1 cellular context compared by ENCODE assay signal in genomic region chr6:35926509-35927215, GRCh38.
TF ChIP-seq lines count a peak whose summit lies in the region.

No MANE protein-coding gene starts in this region.

TF ChIP-seq in K562, 482 proteins besides CTCF, POLR2A, EP300 and RAD21 (continued from another document):
- TF ChIP-seq C11orf30 (IDR thresholded peaks at IDR 0.05; ENCODE audit: low read depth), result no peak
- TF ChIP-seq ZNF146 (CRISPR knock-in tag; IDR thresholded peaks at IDR 0.05; ENCODE audit: unreplicated experiment), result no peak
- no peak for TF ChIP-seq ZBTB43 (CRISPR knock-in tag; IDR thresholded peaks at IDR 0.05)
- TF ChIP-seq, protein P1, sequence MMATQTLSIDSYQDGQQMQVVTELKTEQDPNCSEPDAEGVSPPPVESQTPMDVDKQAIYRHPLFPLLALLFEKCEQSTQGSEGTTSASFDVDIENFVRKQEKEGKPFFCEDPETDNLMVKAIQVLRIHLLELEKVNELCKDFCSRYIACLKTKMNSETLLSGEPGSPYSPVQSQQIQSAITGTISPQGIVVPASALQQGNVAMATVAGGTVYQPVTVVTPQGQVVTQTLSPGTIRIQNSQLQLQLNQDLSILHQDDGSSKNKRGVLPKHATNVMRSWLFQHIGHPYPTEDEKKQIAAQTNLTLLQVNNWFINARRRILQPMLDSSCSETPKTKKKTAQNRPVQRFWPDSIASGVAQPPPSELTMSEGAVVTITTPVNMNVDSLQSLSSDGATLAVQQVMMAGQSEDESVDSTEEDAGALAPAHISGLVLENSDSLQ (IDR thresholded peaks at IDR 0.05), result peak; percentile 72
- TF ChIP-seq TGIF2 (CRISPR knock-in tag; IDR thresholded peaks at IDR 0.05), result no peak
- peak; percentile 74 for TF ChIP-seq MEIS2 (IDR thresholded peaks at IDR 0.05; ENCODE audit: partially characterized antibody)
- no peak for TF ChIP-seq ZNF717 (CRISPR knock-in tag; IDR thresholded peaks at IDR 0.05)
- TF ChIP-seq, protein P2, sequence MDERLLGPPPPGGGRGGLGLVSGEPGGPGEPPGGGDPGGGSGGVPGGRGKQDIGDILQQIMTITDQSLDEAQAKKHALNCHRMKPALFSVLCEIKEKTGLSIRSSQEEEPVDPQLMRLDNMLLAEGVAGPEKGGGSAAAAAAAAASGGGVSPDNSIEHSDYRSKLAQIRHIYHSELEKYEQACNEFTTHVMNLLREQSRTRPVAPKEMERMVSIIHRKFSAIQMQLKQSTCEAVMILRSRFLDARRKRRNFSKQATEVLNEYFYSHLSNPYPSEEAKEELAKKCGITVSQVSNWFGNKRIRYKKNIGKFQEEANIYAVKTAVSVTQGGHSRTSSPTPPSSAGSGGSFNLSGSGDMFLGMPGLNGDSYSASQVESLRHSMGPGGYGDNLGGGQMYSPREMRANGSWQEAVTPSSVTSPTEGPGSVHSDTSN (CRISPR knock-in tag; IDR thresholded peaks at IDR 0.05; ENCODE audit: low read depth), result no peak
- TF ChIP-seq, protein P2 (tag; conservative IDR thresholded peaks at IDR 0.05; ENCODE audit: low read depth), result peak; percentile 61
- no peak for TF ChIP-seq ARHGAP35 (IDR thresholded peaks at IDR 0.05; ENCODE audit: partially characterized antibody)
- TF ChIP-seq HOXB6 (CRISPR knock-in tag; IDR thresholded peaks at IDR 0.05; ENCODE audit: borderline replicate concordance), result no peak
